10 cellular contexts compared by ENCODE assay signal in genomic region chr7:6448943-6449543, GRCh38. TPM values are rescaled to one million over a fixed set of nuclear protein-coding genes. Genes with fewer than 3 reads are reported as not detected.
A peak's percentile ranks its signal among the peaks of the same experiment; 100 is the strongest.
DNase-seq lines count a peak whose midpoint lies in the region; ATAC-seq and TF ChIP-seq lines count a peak whose summit lies in the region.
"Had no signal": no experiment of that assay in that cellular context is flagged by ENCODE, and none has a peak within 500 bp of the region (broad histone marks: within the 10 kb centered on the region; RNA-seq: fewer than 3 reads in every experiment).

No MANE protein-coding gene starts in this region.

- H3K27me3 Mint-ChIP-seq in endothelial cell (ENCODE audit: unreplicated experiment) (peaks cover 7% of the 10 kb centered on the region), progenitor cell of endocrine pancreas (no peaks in the 10 kb centered on the region)

- TF ChIP-seq CTCF in GM06990 (IDR thresholded peaks at IDR 0.05; ENCODE audit: insufficient read depth, low read length, poor library complexity, severe bottlenecking) (no peak), Panc1 (IDR thresholded peaks at IDR 0.05) (no peak), endothelial cell (IDR thresholded peaks at IDR 0.05; ENCODE audit: unreplicated experiment) (no peak), progenitor cell of endocrine pancreas (IDR thresholded peaks at IDR 0.05; ENCODE audit: unreplicated experiment) (no peak)

- ATAC-seq in Panc1 (no peak), Right ventricle myocardium inferior (no peak)

- H3K36me3 ChIP-seq in GM06990 (ENCODE audit: control insufficient read depth, insufficient read depth, low read length) (peaks cover 4% of the 10 kb centered on the region; the same call in 1 of the 2 replicates), Panc1 (ENCODE audit: control insufficient read depth, insufficient read depth, low read length) (peaks cover 4% of the 10 kb centered on the region; the same call in 1 of the 2 replicates), SJCRH30 (peaks cover 18% of the 10 kb centered on the region)

- H3K4me1 ChIP-seq in Panc1 (ENCODE audit: control insufficient read depth, insufficient read depth, low read length) (peaks cover 12% of the 10 kb centered on the region), SJCRH30 (no peaks in the 10 kb centered on the region)

- H3K9me3 Mint-ChIP-seq in endothelial cell (ENCODE audit: unreplicated experiment) (no peaks in the 10 kb centered on the region), progenitor cell of endocrine pancreas (ENCODE audit: low read depth) (no peaks in the 10 kb centered on the region)

- no peaks in the 10 kb centered on the region for H3K27me3 ChIP-seq in GM06990 (replicated peaks; ENCODE audit: control insufficient read depth, insufficient read depth, low read length)
- no peaks in the 10 kb centered on the region for H3K27me3 ChIP-seq in Panc1 (ENCODE audit: control insufficient read depth, insufficient read depth, low read length)
- H3K27me3 ChIP-seq in SJCRH30 = no peaks in the 10 kb centered on the region

- peak; percentile 11 for DNase-seq in GM06990 (ENCODE audit: extremely low read depth, insufficient read length)
- DNase-seq in Panc1 (ENCODE audit: low read depth, low spot score) = no peak
- no peak for DNase-seq in endothelial cell (ENCODE audit: low spot score)
- DNase-seq in progenitor cell of endocrine pancreas (ENCODE audit: low spot score, unreplicated experiment) = no peak
- DNase-seq in SJCRH30 = no peak
- DNase-seq in hypothalamus (lab: John Stamatoyannopoulos, UW) = no peak
- no peak for DNase-seq in anterior cingulate cortex (lab: John Stamatoyannopoulos, UW)
- DNase-seq in Right ventricle myocardium inferior (ENCODE audit: missing footprints) = no peak
- DNase-seq: H7, NCI-H1417 treated with DMSO at 0.1 percent for 48 hours had no signal

- H3K27ac Mint-ChIP-seq in endothelial cell (ENCODE audit: unreplicated experiment) (no peak overlapping the region), progenitor cell of endocrine pancreas (peak overlapping the region; percentile 77)

- intact Hi-C loops in Panc1 (cut with micrococcal nuclease; ENCODE audit: unreplicated experiment) = no loop called here
- intact Hi-C loops in Right ventricle myocardium inferior (cut with DNase I) = no loop called here

- peaks cover 9% of the 10 kb centered on the region for H3K36me3 Mint-ChIP-seq in endothelial cell (ENCODE audit: low read depth, unreplicated experiment)
- peaks cover 8% of the 10 kb centered on the region for H3K36me3 Mint-ChIP-seq in progenitor cell of endocrine pancreas (ENCODE audit: insufficient read depth)

- H3K9me3 ChIP-seq in Panc1 (ENCODE audit: control insufficient read depth, insufficient read depth, low read depth, low read length) (no peaks in the 10 kb centered on the region), SJCRH30 (replicated peaks) (no peaks in the 10 kb centered on the region)

- in situ Hi-C loops in Panc1 (cut with HindIII; ENCODE audit: low pct_unique_long_range_greater_than_20kb, low sequenced_read_pairs) = no loop called here

- CTCF ChIA-PET in Panc1 (lab: Charles Lee) = no interaction called here

- BruUV-seq in Panc1 (replicated peaks; lab: Mats Ljungman, UMichigan) = no TSS peak

- H3K4me1 Mint-ChIP-seq in endothelial cell (ENCODE audit: unreplicated experiment) (peaks cover 10% of the 10 kb centered on the region), progenitor cell of endocrine pancreas (ENCODE audit: low read depth) (peaks cover 9% of the 10 kb centered on the region)

- H3K4me3 ChIP-seq in GM06990 (replicated peaks; ENCODE audit: low read depth, low read length) = peak overlapping the region; percentile 100; the same call in 1 of the 2 replicates
- H3K4me3 ChIP-seq in Panc1 (ENCODE audit: low read depth in 2 of 2, low read length in 2 of 2) = peak overlapping the region; percentile 81 to 84
- no peak overlapping the region for H3K4me3 ChIP-seq in SJCRH30

- H3K4me3 Mint-ChIP-seq in endothelial cell (ENCODE audit: unreplicated experiment) (peak overlapping the region; percentile 47), progenitor cell of endocrine pancreas (ENCODE audit: low read depth) (peak overlapping the region; percentile 67)

- POLR2A ChIA-PET in Panc1 (lab: Charles Lee) = no interaction called here

- H3K27ac ChIP-seq in Panc1 (ENCODE audit: low read length) (peak overlapping the region; percentile 89), SJCRH30 (no peak overlapping the region)

RNA-seq across cellular contexts. Expression of gene DAGLB, which starts 1.3 kb away (rescaled TPM):
- total RNA-seq in Panc1 (2021; ENCODE audit: unreplicated experiment) = 22.3 TPM
- 17.2 TPM for polyA plus RNA-seq in Panc1 (2012; ENCODE audit: insufficient read length)
- total RNA-seq in endothelial cell (ENCODE audit: unreplicated experiment) = 27.2 TPM
- total RNA-seq in progenitor cell of endocrine pancreas = 30.3 and 31.2 TPM in 2 replicates
- total RNA-seq in SJCRH30 (2014; rRNA removed; shearing (Covaris generic)) = 15.5 and 16.9 TPM in 2 replicates
- 6.7 TPM for total RNA-seq in Right ventricle myocardium inferior

RNA-seq across cellular contexts. Expression of gene KDELR2, which starts 34.9 kb away (rescaled TPM):
- total RNA-seq in Panc1 (2021; ENCODE audit: unreplicated experiment) = 199 TPM
- polyA plus RNA-seq in Panc1 (2012; ENCODE audit: insufficient read length) = 150 TPM
- total RNA-seq in endothelial cell (ENCODE audit: unreplicated experiment) = 105 TPM
- 76.5 and 86.4 TPM in 2 replicates for total RNA-seq in progenitor cell of endocrine pancreas
- total RNA-seq in SJCRH30 (2014; rRNA removed; shearing (Covaris generic)) = 140 and 153 TPM in 2 replicates
- 57.7 TPM for total RNA-seq in Right ventricle myocardium inferior
